ENCODE assay signal across 26 cellular contexts in genomic region chr14:66514206-66514605, GRCh38. TPM values are rescaled to one million over a fixed set of nuclear protein-coding genes. Genes with fewer than 3 reads are reported as not detected.
A peak's percentile ranks its signal among the peaks of the same experiment; 100 is the strongest.
DNase-seq lines count a peak whose midpoint lies in the region; ATAC-seq and TF ChIP-seq lines count a peak whose summit lies in the region.
"Had no signal": no experiment of that assay in that cellular context is flagged by ENCODE, and none has a peak within 500 bp of the region (broad histone marks: within the 10 kb centered on the region; RNA-seq: fewer than 3 reads in every experiment).

No MANE protein-coding gene starts in this region.

- H3K4me3 ChIP-seq in choroid plexus epithelial cell (ENCODE audit: low read depth, low read length) (no peak overlapping the region), gastrocnemius medialis (no peak overlapping the region)
- H3K4me3 ChIP-seq: prostate gland, smooth muscle cell had no signal

- in situ Hi-C loops in gastrocnemius medialis (cut with MboI; ENCODE audit: low sequenced_read_pairs in 4 of 4), result no loop called here

- H3K4me1 ChIP-seq in gastrocnemius medialis, result peaks cover 61% of the 10 kb centered on the region in 2 donors
- H3K4me1 ChIP-seq: BE2C, Caco-2, prostate gland had no signal

- peak; percentile 89 to 97 for ATAC-seq in gastrocnemius medialis

- no peaks in the 10 kb centered on the region for H3K36me3 ChIP-seq in gastrocnemius medialis
- H3K36me3 ChIP-seq: BE2C, prostate gland had no signal

- POLR2A ChIA-PET in RWPE1 (lab: Yijun Ruan, JAX; ENCODE audit: low non-redundant PET), result no interaction called here

- intact Hi-C loops in gastrocnemius medialis (cut with DNase I; ENCODE audit: low total_unique reads) (no loop called here), posterior cingulate gyrus (cut with DNase I) (no loop called here)

- H3K9me3 ChIP-seq in gastrocnemius medialis, result no peaks in the 10 kb centered on the region
- H3K9me3 ChIP-seq: BE2C, Caco-2, prostate gland had no signal

- TF ChIP-seq CTCF in RWPE1 (conservative IDR thresholded peaks at IDR 0.05; ENCODE audit: low read depth) (no peak), choroid plexus epithelial cell (conservative IDR thresholded peaks at IDR 0.05; ENCODE audit: low read depth, low read length) (no peak), gastrocnemius medialis (IDR thresholded peaks at IDR 0.05 in 4 of 5, conservative IDR thresholded peaks at IDR 0.05 in 1 of 5) (no peak)

- DNase-seq in Kasumi-1 (lab: John Stamatoyannopoulos, UW) (peak; percentile 24 to 52), RWPE1 (ENCODE audit: low spot score) (peak; percentile 3), choroid plexus epithelial cell (ENCODE audit: low read depth) (peak; percentile 48), gastrocnemius medialis (no peak), NCI-H1694 (lab: John Stamatoyannopoulos, UW) (no peak), posterior cingulate gyrus (no peak), NCI-H128 (lab: John Stamatoyannopoulos, UW; ENCODE audit: unreplicated experiment) (no peak), AG08395 (ENCODE audit: low spot score) (no peak)
- DNase-seq: activated CD4-positive, alpha-beta T cell treated with anti-CD3 and anti-CD28 coated beads, Interleukin-2, amount 50 U/mL, for 4 hours; aorta; BE2C; Caco-2; effector memory CD4-positive, alpha-beta T cell; GOT3; hippocampal formation; NCI-H1930; nephron progenitor cell; SHP77; stimulated activated CD4-positive, alpha-beta T cell treated with anti-CD3 and anti-CD28 coated beads, Interleukin-4, amount 100 ng/mL, for 1 hour; T-helper 2 cell had no signal

- CTCF ChIA-PET in RWPE1 (lab: Yijun Ruan, JAX), result interaction anchor here (0.5 kb wide), 1 partner anchor 49 kb away, joined by 3 read pairs; no protein-coding TSS in a partner anchor

- H3K27ac ChIP-seq in RWPE1 (no peak overlapping the region), gastrocnemius medialis (no peak overlapping the region)
- H3K27ac ChIP-seq: prostate gland had no signal

- no peak for TF ChIP-seq POLR2A in gastrocnemius medialis (IDR thresholded peaks at IDR 0.05)

- no peaks in the 10 kb centered on the region for H3K27me3 ChIP-seq in gastrocnemius medialis
- H3K27me3 ChIP-seq: BE2C had no signal

RNA-seq across cellular contexts. Expression of gene GPHN, which starts 6.3 kb away (rescaled TPM):
- total RNA-seq in gastrocnemius medialis, result 10 to 100 TPM; 10.3 to 33.3 (median 23.5) TPM

RNA-seq across cellular contexts. Expression of gene CCDC196, which starts 28.0 kb away (rescaled TPM):
- not detected for total RNA-seq in gastrocnemius medialis
- total RNA-seq: aorta, Caco-2, cerebellum, fibroblast of lung, HT-29, NCI-H460, smooth muscle cell had no signal

Comparison
In these comparisons a context has a peak if more than half of its experiments do, and no peak if none do; other contexts are left out.
1. DNase-seq: peak in Kasumi-1 (2 of 2), RWPE1 (single experiment) and choroid plexus epithelial cell (single experiment); none in gastrocnemius medialis (0 of 2), NCI-H1694 (single experiment), posterior cingulate gyrus (0 of 10), NCI-H128 (single experiment) and AG08395 (single experiment).